30 cellular contexts compared by ENCODE assay signal in genomic region chr7:12769464-12769863, GRCh38.
DNase-seq lines count a peak whose midpoint lies in the region; ATAC-seq, FAIRE-seq and TF ChIP-seq lines count a peak whose summit lies in the region.
"Had no signal": no experiment of that assay in that cellular context is flagged by ENCODE, and none has a peak within 500 bp of the region (broad histone marks: within the 10 kb centered on the region; RNA-seq: fewer than 3 reads in every experiment).

No MANE protein-coding gene starts in this region.

- intact Hi-C loops in left lung (cut with DNase I): no loop called here

- no peaks in the 10 kb centered on the region for H3K36me3 ChIP-seq in HUES64 (ENCODE audit: insufficient read depth, low read length)
- no peaks in the 10 kb centered on the region for H3K36me3 ChIP-seq in left lung
- no peaks in the 10 kb centered on the region for H3K36me3 ChIP-seq in upper lobe of left lung
- H3K36me3 ChIP-seq: adrenal gland, breast epithelium, colonic mucosa, right lobe of liver had no signal

- TF ChIP-seq EP300 in upper lobe of left lung (IDR thresholded peaks at IDR 0.05): no peak

- H3K27ac ChIP-seq in HUES64 (ENCODE audit: low read depth, low read length): peak overlapping the region; percentile 40; the same call in 1 of the 2 replicates
- H3K27ac ChIP-seq in left lung: no peak overlapping the region
- no peak overlapping the region for H3K27ac ChIP-seq in upper lobe of left lung
- H3K27ac ChIP-seq: adrenal gland, colonic mucosa, right lobe of liver had no signal

- H3K27me3 ChIP-seq in HUES64 (ENCODE audit: insufficient read depth, low read length) (no peaks in the 10 kb centered on the region), left lung (no peaks in the 10 kb centered on the region), upper lobe of left lung (no peaks in the 10 kb centered on the region)
- H3K27me3 ChIP-seq: adrenal gland, breast epithelium, colonic mucosa, right lobe of liver had no signal

- TF ChIP-seq POLR2A in upper lobe of left lung (IDR thresholded peaks at IDR 0.05): no peak

- H3K9ac ChIP-seq in HUES64 (ENCODE audit: low read depth, low read length): no peak overlapping the region

- 0 out of 2 replicates have a peak, but pooled peaks cover 5% of the 10 kb centered on the region for H3K9me3 ChIP-seq in HUES64 (ENCODE audit: insufficient read depth, low read depth, low read length)
- H3K9me3 ChIP-seq in left lung: no peaks in the 10 kb centered on the region
- H3K9me3 ChIP-seq in upper lobe of left lung: no peaks in the 10 kb centered on the region
- H3K9me3 ChIP-seq: adrenal gland, colonic mucosa, right lobe of liver had no signal

- no peak for FAIRE-seq in GM19239 (lab: Jason Lieb, UNC)
- FAIRE-seq: A204.1, frontal cortex, HepG2 had no signal

- TF ChIP-seq CTCF in AG10803 (conservative IDR thresholded peaks at IDR 0.05; ENCODE audit: low read length): no peak
- TF ChIP-seq CTCF in choroid plexus epithelial cell (conservative IDR thresholded peaks at IDR 0.05; ENCODE audit: low read depth, low read length): no peak
- TF ChIP-seq CTCF in left lung (IDR thresholded peaks at IDR 0.05): no peak
- no peak for TF ChIP-seq CTCF in upper lobe of left lung (IDR thresholded peaks at IDR 0.05)

- no peak overlapping the region for H3K4me3 ChIP-seq in AG10803 (ENCODE audit: low read length)
- no peak overlapping the region for H3K4me3 ChIP-seq in HUES64 (ENCODE audit: low read length)
- no peak overlapping the region for H3K4me3 ChIP-seq in choroid plexus epithelial cell (ENCODE audit: low read depth, low read length)
- H3K4me3 ChIP-seq in left lung: no peak overlapping the region
- no peak overlapping the region for H3K4me3 ChIP-seq in upper lobe of left lung
- H3K4me3 ChIP-seq: adrenal gland, breast epithelium, colonic mucosa, right lobe of liver had no signal

- ATAC-seq in left lung: peak; percentile 11
- no peak for ATAC-seq in upper lobe of left lung (ENCODE audit: low FRiP score in 2 of 2)
- ATAC-seq: CD8-positive, alpha-beta T cell; HepG2; stimulated activated memory B cell treated with anti-CD40 and anti-IgM and Interleukin-4, amounts not matched to agents 10 μg/mL and 1 μg/mL and 100 μg/mL, for 72 hours had no signal

- peak; percentile 42 for DNase-seq in AG10803 (ENCODE audit: low read depth)
- peak; percentile 21 for DNase-seq in choroid plexus epithelial cell (ENCODE audit: low read depth)
- no peak for DNase-seq in left lung
- no peak for DNase-seq in stimulated activated CD4-positive, alpha-beta T cell treated with anti-CD3 and anti-CD28 coated beads, Interleukin-15, amount 100 ng/mL, for 24 hours
- no peak for DNase-seq in GF-D8 (lab: John Stamatoyannopoulos, UW)
- no peak for DNase-seq in upper lobe of left lung
- no peak for DNase-seq in GM19239 (ENCODE audit: insufficient read length, low spot score)
- DNase-seq: activated B cell treated with CpG ODN at 0.5 μM for 24 hours; activated naive CD4-positive, alpha-beta T cell treated with Interleukin-2 at 50 U/mL for 16 hours; CD8-positive, alpha-beta T cell; DMS 273 treated with DMSO at 0.1 percent for 48 hours; effector memory CD4-positive, alpha-beta T cell; erythroblast; GDM1; immature natural killer cell; NCI-H1048; NCI-H187; NCI-H526 treated with DMSO at 0.1 percent for 48 hours; stimulated activated CD4-positive, alpha-beta T cell treated with anti-CD3 and anti-CD28 coated beads, Interleukin-4, amount 100 ng/mL, for 4 hours; SW 1271; T-helper 9 cell had no signal

- no CpG with 5 or more reads among the region's 1 CpG for WGBS in HUES64
- WGBS in upper lobe of left lung, 2 donors: 65 to 73% methylated on average over 1 of the region's 1 CpG

- H3K4me1 ChIP-seq in HUES64 (ENCODE audit: insufficient read depth, low read length) (peaks cover 45% of the 10 kb centered on the region), left lung (peaks cover 8 to 13% of the 10 kb centered on the region in 2 donors), upper lobe of left lung (peaks cover 11 to 23% (median 16%) of the 10 kb centered on the region in 4 donors)
- H3K4me1 ChIP-seq: adrenal gland, colonic mucosa had no signal

Comparison
In these comparisons a context has a peak if more than half of its experiments do, and no peak if none do; other contexts are left out.
1. DNase-seq: peak in AG10803 (single experiment) and choroid plexus epithelial cell (single experiment); none in left lung (0 of 2), stimulated activated CD4-positive, alpha-beta T cell treated with anti-CD3 and anti-CD28 coated beads, Interleukin-15, amount 100 ng/mL, for 24 hours (single experiment), GF-D8 (single experiment), upper lobe of left lung (0 of 2) and GM19239 (single experiment).